18 cellular contexts compared by ENCODE assay signal in genomic region chr7:91168766-91169518, GRCh38.
DNase-seq lines count a peak whose midpoint lies in the region; ATAC-seq and TF ChIP-seq lines count a peak whose summit lies in the region.
"Had no signal": no experiment of that assay in that cellular context is flagged by ENCODE, and none has a peak within 500 bp of the region (broad histone marks: within the 10 kb centered on the region; RNA-seq: fewer than 3 reads in every experiment).

No MANE protein-coding gene starts in this region.

- no peak for TF ChIP-seq CTCF in brain (conservative IDR thresholded peaks at IDR 0.05)
- no peak for TF ChIP-seq CTCF in nephron (IDR thresholded peaks at IDR 0.05; ENCODE audit: unreplicated experiment in 3 of 3)
- no peak for TF ChIP-seq CTCF in gastrocnemius medialis (IDR thresholded peaks at IDR 0.05 in 4 of 5, conservative IDR thresholded peaks at IDR 0.05 in 1 of 5)

- H3K27me3 Mint-ChIP-seq in brain (no peaks in the 10 kb centered on the region), nephron (ENCODE audit: low read depth) (no peaks in the 10 kb centered on the region)
- H3K27me3 Mint-ChIP-seq: activated naive CD8-positive, alpha-beta T cell treated with anti-CD3 and anti-CD28 coated beads, Interleukin-2, amount 50 U/mL, for 24 hours had no signal

- H3K4me1 Mint-ChIP-seq in brain (peaks cover 52% of the 10 kb centered on the region), nephron (peaks cover 50% of the 10 kb centered on the region)

- peak overlapping the region in 2 of 5 experiments; percentile 19 to 62 for H3K4me3 Mint-ChIP-seq in brain
- H3K4me3 Mint-ChIP-seq in nephron = peak overlapping the region in 1 of 3 experiments; percentile 30
- H3K4me3 Mint-ChIP-seq: activated naive CD8-positive, alpha-beta T cell treated with anti-CD3 and anti-CD28 coated beads, Interleukin-2, amount 50 U/mL, for 24 hours; activated T-cell treated with anti-CD3 and anti-CD28 coated beads, Interleukin-2, amount 50 U/mL, for 72 hours had no signal

- no peaks in the 10 kb centered on the region for H3K4me1 ChIP-seq in gastrocnemius medialis

- no peaks in the 10 kb centered on the region for H3K27me3 ChIP-seq in gastrocnemius medialis
- H3K27me3 ChIP-seq: hepatocyte had no signal

- H3K27ac ChIP-seq in gastrocnemius medialis = no peak overlapping the region
- H3K27ac ChIP-seq: hepatocyte, HL-60 had no signal

- H3K36me3 Mint-ChIP-seq in brain (peaks cover 20% of the 10 kb centered on the region), nephron (ENCODE audit: low read depth) (peaks cover 7% of the 10 kb centered on the region)

- no peaks in the 10 kb centered on the region for H3K36me3 ChIP-seq in gastrocnemius medialis

- H3K27ac Mint-ChIP-seq in brain (peak overlapping the region in 4 of 5 experiments; percentile 3 to 93 (median 51)), nephron (peak overlapping the region; percentile 79 to 92 (median 86))
- H3K27ac Mint-ChIP-seq: activated naive CD8-positive, alpha-beta T cell treated with anti-CD3 and anti-CD28 coated beads, Interleukin-2, amount 50 U/mL, for 24 hours; activated T-cell treated with anti-CD3 and anti-CD28 coated beads, Interleukin-2, amount 50 U/mL, for 72 hours had no signal

- in situ Hi-C loops in gastrocnemius medialis (cut with MboI; ENCODE audit: low sequenced_read_pairs in 4 of 4) = no loop called here

- H3K9me3 ChIP-seq in gastrocnemius medialis = no peaks in the 10 kb centered on the region

- H3K9me3 Mint-ChIP-seq in brain (peaks cover 0 to 10% (median 0%) of the 10 kb centered on the region in 5 experiments), nephron (peaks cover 6% of the 10 kb centered on the region)
- H3K9me3 Mint-ChIP-seq: activated T-cell treated with anti-CD3 and anti-CD28 coated beads, Interleukin-2, amount 50 U/mL, for 72 hours had no signal

- TF ChIP-seq POLR2A in gastrocnemius medialis (IDR thresholded peaks at IDR 0.05) = no peak

- DNase-seq in EH (ENCODE audit: low read depth) = peak; percentile 24
- DNase-seq in NCI-H1417 (lab: John Stamatoyannopoulos, UW) = peak in 2 of 3 experiments; percentile 49 to 76
- no peak for DNase-seq in UCSD-AML1 (lab: John Stamatoyannopoulos, UW; ENCODE audit: unreplicated experiment)
- DNase-seq in gastrocnemius medialis = no peak
- no peak for DNase-seq in posterior vena cava (ENCODE audit: low spot score)
- DNase-seq: activated CD4-positive, alpha-beta T cell treated with anti-CD3 and anti-CD28 coated beads, Interleukin-2, amount 50 U/mL, for 48 hours; activated naive CD8-positive, alpha-beta T cell treated with anti-CD3 and anti-CD28 coated beads, Interleukin-2, amount 50 U/mL, for 24 hours; activated T-cell treated with anti-CD3 and anti-CD28 coated beads, Interleukin-2, amount 50 U/mL, for 72 hours; Calu3; KBM-7; left cardiac atrium; NCI-H1105; substantia nigra had no signal

- H3K4me3 ChIP-seq in gastrocnemius medialis = no peak overlapping the region
- H3K4me3 ChIP-seq: hepatocyte had no signal

- intact Hi-C loops in gastrocnemius medialis (cut with DNase I; ENCODE audit: low total_unique reads) (no loop called here), posterior vena cava (cut with DNase I) (loop anchor here in 1 of 2 donors (5.0 kb wide), 1 partner anchor 257 kb away; no protein-coding TSS in a partner anchor)

- ATAC-seq in gastrocnemius medialis (no peak), HG02938 (IDR thresholded peaks at IDR 0.05; ENCODE audit: unreplicated experiment) (no peak)
- ATAC-seq: activated naive CD8-positive, alpha-beta T cell treated with anti-CD3 and anti-CD28 coated beads, Interleukin-2, amount 50 U/mL, for 24 hours; activated T-cell treated with anti-CD3 and anti-CD28 coated beads, Interleukin-2, amount 50 U/mL, for 72 hours; left cardiac atrium had no signal

Comparison
In these comparisons a context has a peak if more than half of its experiments do, and no peak if none do; other contexts are left out.
1. DNase-seq: peak in EH (single experiment) and NCI-H1417 (2 of 3); none in UCSD-AML1 (single experiment), gastrocnemius medialis (0 of 2) and posterior vena cava (single experiment).